Comparison of ENCODE assay signal across 8 cellular contexts in genomic region chr5:171388816-171389168, GRCh38. TPM values are rescaled to one million over a fixed set of nuclear protein-coding genes. Genes with fewer than 3 reads are reported as not detected.
DNase-seq lines count a peak whose midpoint lies in the region; ATAC-seq, FAIRE-seq and TF ChIP-seq lines count a peak whose summit lies in the region.

No MANE protein-coding gene starts in this region.

- DNase-seq in CD8-positive, alpha-beta memory T cell = no peak
- DNase-seq in NB4 (ENCODE audit: low read depth) (no peak), NCI-H524 treated with DMSO at 0.1 percent for 48 hours (lab: John Stamatoyannopoulos, UW) (no peak), RCC 7860 (ENCODE audit: low spot score) (no peak), NCI-H446 treated with DMSO at 0.1 percent for 48 hours (lab: John Stamatoyannopoulos, UW) (no peak)

- H3K9me3 ChIP-seq in CD8-positive, alpha-beta memory T cell (ENCODE audit: low read length) = no peaks in the 10 kb centered on the region
- no peaks in the 10 kb centered on the region for H3K9me3 ChIP-seq in neuron (ENCODE audit: low read length)

- H3K27ac Mint-ChIP-seq in CD8-positive, alpha-beta memory T cell = peak overlapping the region; percentile 92 to 100 (median 99)
- peak overlapping the region; percentile 94 for H3K27ac Mint-ChIP-seq in dendritic cell treated with granulocyte-macrophage colony-stimulating factor and Interleukin-4, amounts not matched to agents 40 ng/mL and 50 ng/mL, for 4 days

- no peak for FAIRE-seq in RCC 7860 (lab: Jason Lieb, UNC)

- no peak for TF ChIP-seq CTCF in NB4 (IDR thresholded peaks at IDR 0.05; ENCODE audit: low read depth, low read length)

- peaks cover 62 to 69% (median 66%) of the 10 kb centered on the region in 3 donors for H3K4me1 Mint-ChIP-seq in CD8-positive, alpha-beta memory T cell
- H3K4me1 Mint-ChIP-seq in dendritic cell treated with granulocyte-macrophage colony-stimulating factor and Interleukin-4, amounts not matched to agents 40 ng/mL and 50 ng/mL, for 4 days (ENCODE audit: low read depth) = peaks cover 37% of the 10 kb centered on the region

- intact Hi-C loops in dendritic cell treated with granulocyte-macrophage colony-stimulating factor and Interleukin-4, amounts not matched to agents 40 ng/mL and 50 ng/mL, for 4 days (cut with micrococcal nuclease) = no loop called here

- H2AFZ ChIP-seq in neuron (ENCODE audit: low read depth, low read length) = no peak overlapping the region

- CTCF ChIA-PET in CD8-positive, alpha-beta memory T cell (lab: Charles Lee) = no interaction called here

- H3K27ac ChIP-seq in CD8-positive, alpha-beta memory T cell (ENCODE audit: low read depth, low read length) = peak overlapping the region; percentile 92

- H3K4me3 ChIP-seq in CD8-positive, alpha-beta memory T cell (ENCODE audit: low read length) = peak overlapping the region; percentile 86
- H3K4me3 ChIP-seq in NB4 (ENCODE audit: low read depth, low read length) (peak overlapping the region; percentile 98), neuron (ENCODE audit: low read length) (peak overlapping the region; percentile 65)

- H3K9me3 Mint-ChIP-seq in CD8-positive, alpha-beta memory T cell = peaks cover 0 to 6% (median 0%) of the 10 kb centered on the region in 5 donors
- H3K9me3 Mint-ChIP-seq in dendritic cell treated with granulocyte-macrophage colony-stimulating factor and Interleukin-4, amounts not matched to agents 40 ng/mL and 50 ng/mL, for 4 days = no peaks in the 10 kb centered on the region

- no peaks in the 10 kb centered on the region for H3K27me3 ChIP-seq in CD8-positive, alpha-beta memory T cell (ENCODE audit: insufficient read depth, low read length, poor library complexity, severe bottlenecking)
- H3K27me3 ChIP-seq in neuron (ENCODE audit: insufficient read depth, low read length) = no peaks in the 10 kb centered on the region

- peaks cover 53% of the 10 kb centered on the region for H3K4me1 ChIP-seq in CD8-positive, alpha-beta memory T cell (ENCODE audit: insufficient read depth, low read length)
- peaks cover 18% of the 10 kb centered on the region for H3K4me1 ChIP-seq in neuron (ENCODE audit: insufficient read depth, low read length)

- H3K27me3 Mint-ChIP-seq in CD8-positive, alpha-beta memory T cell = peaks cover 0 to 11% of the 10 kb centered on the region in 2 donors
- H3K27me3 Mint-ChIP-seq in dendritic cell treated with granulocyte-macrophage colony-stimulating factor and Interleukin-4, amounts not matched to agents 40 ng/mL and 50 ng/mL, for 4 days = no peaks in the 10 kb centered on the region

- peaks cover 28% of the 10 kb centered on the region for H3K36me3 ChIP-seq in CD8-positive, alpha-beta memory T cell (ENCODE audit: insufficient read depth, low read length)
- peaks cover 40% of the 10 kb centered on the region for H3K36me3 ChIP-seq in neuron (ENCODE audit: insufficient read depth, low read length)

- ATAC-seq in GM19324 (IDR thresholded peaks at IDR 0.05; ENCODE audit: low FRiP score, unreplicated experiment) = no peak

- H3K36me3 Mint-ChIP-seq in CD8-positive, alpha-beta memory T cell = peaks cover 13 to 58% (median 23%) of the 10 kb centered on the region in 3 donors
- H3K36me3 Mint-ChIP-seq in dendritic cell treated with granulocyte-macrophage colony-stimulating factor and Interleukin-4, amounts not matched to agents 40 ng/mL and 50 ng/mL, for 4 days (ENCODE audit: low read depth) = peaks cover 59% of the 10 kb centered on the region

- POLR2A ChIA-PET in CD8-positive, alpha-beta memory T cell (lab: Charles Lee) = interaction anchor here (0.6 to 0.8 kb wide), 2 partner anchors 121 to 1598 kb away, joined by 3 to 4 read pairs; no protein-coding TSS in a partner anchor

- H3K4me3 Mint-ChIP-seq in CD8-positive, alpha-beta memory T cell = peak overlapping the region; percentile 90 to 99 (median 97)
- peak overlapping the region; percentile 95 for H3K4me3 Mint-ChIP-seq in dendritic cell treated with granulocyte-macrophage colony-stimulating factor and Interleukin-4, amounts not matched to agents 40 ng/mL and 50 ng/mL, for 4 days

- no peak for TF ChIP-seq POLR2A in NB4 (IDR thresholded peaks at IDR 0.05; ENCODE audit: extremely low read depth, insufficient read length)

RNA-seq across cellular contexts. Expression of gene NPM1, which starts 1.1 kb away (rescaled TPM):
- total RNA-seq in CD8-positive, alpha-beta memory T cell = 1,000 to 10,000 TPM; 4,412 to 4,687 TPM
- polyA plus RNA-seq in CD8-positive, alpha-beta memory T cell = 603 TPM

RNA-seq across cellular contexts. Expression of gene FGF18, which starts 30.7 kb away (rescaled TPM):
- under 1 TPM; 0.18 to 0.22 TPM for total RNA-seq in CD8-positive, alpha-beta memory T cell
- not detected for polyA plus RNA-seq in CD8-positive, alpha-beta memory T cell
